36 cellular contexts compared by ENCODE assay signal in the genomic region with DNA sequence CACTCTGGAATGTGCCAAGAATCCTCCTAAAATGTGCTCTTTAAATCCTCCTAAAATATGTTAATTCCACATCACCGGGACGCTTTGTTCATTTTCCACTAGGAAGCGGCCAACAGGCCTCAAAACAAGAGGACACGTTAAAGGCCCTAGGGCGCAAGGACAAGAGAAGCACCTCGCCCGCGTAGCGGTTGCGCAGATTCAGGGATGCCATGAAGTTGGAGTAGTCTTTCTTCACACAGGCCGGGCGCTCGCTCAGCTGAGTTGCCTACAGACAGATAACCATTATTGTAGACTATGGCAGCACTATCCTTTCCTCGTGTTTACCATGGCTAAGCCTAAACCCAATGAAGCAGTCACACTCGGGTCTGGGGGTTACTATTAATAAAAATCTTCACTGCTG. TPM values are rescaled to one million over a fixed set of nuclear protein-coding genes. Genes with fewer than 3 reads are reported as not detected.
"Had no signal": no experiment of that assay in that cellular context is flagged by ENCODE, and none has a peak within 500 bp of the region (broad histone marks: within the 10 kb centered on the region; RNA-seq: fewer than 3 reads in every experiment).

No MANE protein-coding gene starts in this region.

- H3K9me3 Mint-ChIP-seq: activated CD4-positive, alpha-beta memory T cell treated with anti-CD3 and anti-CD28 coated beads, Interleukin-2, amount 10 ng/mL, durations not matched to agents 7 days and 5 days; activated naive CD4-positive, alpha-beta T cell treated with anti-CD3 and anti-CD28 coated beads, Interleukin-2, amount 50 U/mL, for 24 hours; activated naive CD8-positive, alpha-beta T cell treated with anti-CD3 and anti-CD28 coated beads, Interleukin-2, amount 10 ng/mL, durations not matched to agents 7 days and 5 days; central memory CD8-positive, alpha-beta T cell; IgD-negative memory B cell; T-cell had no signal

- H3K4me3 Mint-ChIP-seq: activated CD4-positive, alpha-beta memory T cell treated with anti-CD3 and anti-CD28 coated beads, Interleukin-2, amount 10 ng/mL, durations not matched to agents 7 days and 5 days; activated CD8-positive, alpha-beta memory T cell treated with anti-CD3 and anti-CD28 coated beads, Interleukin-2, amount 10 ng/mL, durations not matched to agents 7 days and 5 days; activated naive CD4-positive, alpha-beta T cell treated with anti-CD3 and anti-CD28 coated beads, Interleukin-2, amount 50 U/mL, for 24 hours; activated naive CD8-positive, alpha-beta T cell treated with anti-CD3 and anti-CD28 coated beads, Interleukin-2, amount 10 ng/mL, durations not matched to agents 7 days and 5 days; central memory CD8-positive, alpha-beta T cell; IgD-negative memory B cell; T-cell had no signal

- H3K4me3 ChIP-seq: ascending aorta, cardiac muscle cell, MG63 had no signal

- H3K4me1 ChIP-seq: ascending aorta had no signal

- H3K4me1 Mint-ChIP-seq: activated CD4-positive, alpha-beta memory T cell treated with anti-CD3 and anti-CD28 coated beads, Interleukin-2, amount 10 ng/mL, durations not matched to agents 7 days and 5 days; activated naive CD4-positive, alpha-beta T cell treated with anti-CD3 and anti-CD28 coated beads, Interleukin-2, amount 50 U/mL, for 24 hours; central memory CD8-positive, alpha-beta T cell had no signal

- H3K27me3 Mint-ChIP-seq: activated CD4-positive, alpha-beta memory T cell treated with anti-CD3 and anti-CD28 coated beads, Interleukin-2, amount 10 ng/mL, durations not matched to agents 7 days and 5 days; activated CD8-positive, alpha-beta memory T cell treated with anti-CD3 and anti-CD28 coated beads, Interleukin-2, amount 10 ng/mL, durations not matched to agents 7 days and 5 days; activated naive CD4-positive, alpha-beta T cell treated with anti-CD3 and anti-CD28 coated beads, Interleukin-2, amount 50 U/mL, for 24 hours; activated naive CD8-positive, alpha-beta T cell treated with anti-CD3 and anti-CD28 coated beads, Interleukin-2, amount 10 ng/mL, durations not matched to agents 7 days and 5 days; central memory CD8-positive, alpha-beta T cell; IgD-negative memory B cell; T-cell had no signal

- DNase-seq: activated CD4-positive, alpha-beta memory T cell treated with anti-CD3 and anti-CD28 coated beads, Interleukin-2, amount 10 ng/mL, durations not matched to agents 7 days and 5 days; activated CD4-positive, alpha-beta T cell treated with anti-CD3 and anti-CD28 coated beads for 1 hour; activated CD4-positive, alpha-beta T cell treated with anti-CD3 and anti-CD28 coated beads for 48 hours; activated CD4-positive, CD25-positive, alpha-beta regulatory T cell; activated CD8-positive, alpha-beta memory T cell treated with anti-CD3 and anti-CD28 coated beads for 24 hours; activated CD8-positive, alpha-beta memory T cell treated with anti-CD3 and anti-CD28 coated beads, Interleukin-2, amount 10 ng/mL, durations not matched to agents 7 days and 5 days; activated CD8-positive, alpha-beta memory T cell treated with anti-CD3 and anti-CD28 coated beads, Interleukin-2, amount 50 U/mL, for 48 hours; activated effector memory CD4-positive, alpha-beta T cell treated with Interleukin-2 at 50 U/mL for 16 hours; activated naive CD8-positive, alpha-beta T cell treated with anti-CD3 and anti-CD28 coated beads, Interleukin-2, amount 10 ng/mL, durations not matched to agents 7 days and 5 days; activated T-cell treated with anti-CD3 and anti-CD28 coated beads, Interleukin-2, amount 50 U/mL, for 48 hours; amygdala; Kasumi-1; KG1; MG63; NCI-H1048; NCI-H146; NCI-H187; NCI-H2081; NCI-H345; NCI-H526; NCI-H748 treated with DMSO at 0.1 percent for 48 hours; NK-92 treated with Interleukin-12 subunit alpha and Interleukin-12 subunit beta, amount 100 ng/mL, for 24 hours; PC-3; SIG-M5; T-cell; T1000; WERI-Rb-1 had no signal

- H3K27ac Mint-ChIP-seq: activated CD4-positive, alpha-beta memory T cell treated with anti-CD3 and anti-CD28 coated beads, Interleukin-2, amount 10 ng/mL, durations not matched to agents 7 days and 5 days; activated CD8-positive, alpha-beta memory T cell treated with anti-CD3 and anti-CD28 coated beads, Interleukin-2, amount 10 ng/mL, durations not matched to agents 7 days and 5 days; activated naive CD8-positive, alpha-beta T cell treated with anti-CD3 and anti-CD28 coated beads, Interleukin-2, amount 10 ng/mL, durations not matched to agents 7 days and 5 days; IgD-negative memory B cell; T-cell had no signal

- H3K9me3 ChIP-seq: ascending aorta had no signal

- ATAC-seq: activated CD8-positive, alpha-beta memory T cell treated with anti-CD3 and anti-CD28 coated beads, Interleukin-2, amount 10 ng/mL, durations not matched to agents 7 days and 5 days; PC-3; Right ventricle myocardium inferior; SK-N-SH treated with all-trans-retinoic acid at 6 μM for 48 hours; T-cell had no signal

- H3K27me3 ChIP-seq: ascending aorta, cardiac muscle cell, MG63 had no signal

- H3K27ac ChIP-seq: ascending aorta, RWPE1, WERI-Rb-1 had no signal

RNA-seq across cellular contexts. Expression of a gene that starts 29.5 kb away (rescaled TPM):
- total RNA-seq: activated CD4-positive, alpha-beta memory T cell treated with anti-CD3 and anti-CD28 coated beads, Interleukin-2, amount 10 ng/mL, durations not matched to agents 7 days and 5 days; activated CD8-positive, alpha-beta memory T cell treated with anti-CD3 and anti-CD28 coated beads, Interleukin-2, amount 10 ng/mL, durations not matched to agents 7 days and 5 days; activated naive CD8-positive, alpha-beta T cell treated with anti-CD3 and anti-CD28 coated beads, Interleukin-2, amount 10 ng/mL, durations not matched to agents 7 days and 5 days; ascending aorta; Right ventricle myocardium inferior; T-helper 2 cell treated with Interferon-gamma antibody and Interleukin-4, amounts not matched to agents 100 ng/mL and 5 ng/mL, for 36 hours had no signal
